ENCODE assay signal across 28 cellular contexts in genomic region chr3:177106594-177106993, GRCh38.
DNase-seq lines count a peak whose midpoint lies in the region; ATAC-seq, FAIRE-seq and TF ChIP-seq lines count a peak whose summit lies in the region.
"Had no signal": no experiment of that assay in that cellular context is flagged by ENCODE, and none has a peak within 500 bp of the region (broad histone marks: within the 10 kb centered on the region; RNA-seq: fewer than 3 reads in every experiment).

No MANE protein-coding gene starts in this region.

- H3K4me3 Mint-ChIP-seq in progenitor cell of endocrine pancreas (ENCODE audit: low read depth) (no peak overlapping the region), osteocyte (ENCODE audit: unreplicated experiment) (no peak overlapping the region)

- H3K79me2 ChIP-seq in Karpas-422 (ENCODE audit: low read length) (peaks cover 99% of the 10 kb centered on the region), K562 (ENCODE audit: control insufficient read depth, insufficient read depth, low read length) (peaks cover 100% of the 10 kb centered on the region)

- H4K20me1 ChIP-seq in Karpas-422 (ENCODE audit: insufficient read depth, low read depth, low read length), result no peaks in the 10 kb centered on the region
- H4K20me1 ChIP-seq in K562 (replicated peaks; ENCODE audit: control insufficient read depth, insufficient read depth, low read length), result 0 out of 2 replicates have a peak, but pooled peaks cover 17% of the 10 kb centered on the region

- H3K4me2 ChIP-seq in Karpas-422 (ENCODE audit: low read depth, low read length, poor library complexity, severe bottlenecking) (peak overlapping the region; percentile 79), K562 (ENCODE audit: insufficient read depth, low read length) (no peak overlapping the region)

- H3K9me3 ChIP-seq in cardiac muscle cell (ENCODE audit: low read depth) (no peaks in the 10 kb centered on the region), right atrium auricular region (no peaks in the 10 kb centered on the region), Karpas-422 (ENCODE audit: low read length) (no peaks in the 10 kb centered on the region), K562 (replicated peaks; ENCODE audit: control insufficient read depth, insufficient read depth, low read depth, low read length) (no peaks in the 10 kb centered on the region)
- H3K9me3 ChIP-seq: BE2C, Caco-2, HAP-1, prostate gland, transverse colon had no signal

- TF ChIP-seq CTCF in cardiac muscle cell (IDR thresholded peaks at IDR 0.05; ENCODE audit: low read depth, low read length), result no peak
- no peak for TF ChIP-seq CTCF in right atrium auricular region (IDR thresholded peaks at IDR 0.05)
- TF ChIP-seq CTCF in K562 (IDR thresholded peaks at IDR 0.05 in 2 of 3, conservative IDR thresholded peaks at IDR 0.05 in 1 of 3; ENCODE audit: insufficient read depth in 2 of 3, low read depth in 1 of 3, low read length in 3 of 3), result no peak
- TF ChIP-seq CTCF in progenitor cell of endocrine pancreas (IDR thresholded peaks at IDR 0.05; ENCODE audit: unreplicated experiment), result no peak
- TF ChIP-seq CTCF in osteocyte (IDR thresholded peaks at IDR 0.05), result no peak

- no peak for DNase-seq in cardiac muscle cell (ENCODE audit: low read depth in 1 of 2, low spot score in 1 of 2)
- no peak for DNase-seq in right atrium auricular region (ENCODE audit: low spot score)
- DNase-seq in Karpas-422, result no peak
- no peak for DNase-seq in K562 (ENCODE audit: extremely low read depth in 1 of 4, low spot score in 3 of 4)
- no peak for DNase-seq in progenitor cell of endocrine pancreas (ENCODE audit: low spot score, unreplicated experiment)
- no peak for DNase-seq in stimulated activated naive CD4-positive, alpha-beta T cell treated with Interleukin-2 at 50 U/mL for 16 hours (lab: John Stamatoyannopoulos, UW)
- no peak for DNase-seq in osteocyte (ENCODE audit: extremely low spot score, unreplicated experiment)
- DNase-seq in glomerular visceral epithelial cell (ENCODE audit: extremely low spot score), result no peak
- DNase-seq: activated CD4-positive, alpha-beta T cell treated with anti-CD3 and anti-CD28 coated beads, Interleukin-2, amount 50 U/mL, for 4 hours; activated CD4-positive, CD25-positive, alpha-beta regulatory T cell; activated effector memory CD4-positive, alpha-beta T cell treated with Interleukin-2 at 50 U/mL for 16 hours; BE2C; brain microvascular endothelial cell; Caco-2; cortex of kidney; DND-41; NCI-H1048; NCI-H2029; SHP77; SW 1271; T1000; transverse colon had no signal

- WGBS in K562 (ENCODE audit: insufficient coverage, low coverage, missing lambda C conversion rate), result 84% methylated on average over 3 of the region's 3 CpGs

- no peak overlapping the region for H2AFZ ChIP-seq in Karpas-422 (ENCODE audit: low read length)
- H2AFZ ChIP-seq in K562 (ENCODE audit: low read depth, low read length), result no peak overlapping the region

- peaks cover 6% of the 10 kb centered on the region for H3K9me1 ChIP-seq in K562 (ENCODE audit: control insufficient read depth, insufficient read depth, low read length)

- TF ChIP-seq RAD21 in K562 (CRISPR knock-in tag; conservative IDR thresholded peaks at IDR 0.05 in 1 of 2, IDR thresholded peaks at IDR 0.05 in 1 of 2), result no peak

- H3K4me1 Mint-ChIP-seq in progenitor cell of endocrine pancreas (ENCODE audit: low read depth) (peaks cover 60% of the 10 kb centered on the region), osteocyte (ENCODE audit: unreplicated experiment) (peaks cover 78% of the 10 kb centered on the region)

- no peaks in the 10 kb centered on the region for H3K27me3 Mint-ChIP-seq in progenitor cell of endocrine pancreas
- no peaks in the 10 kb centered on the region for H3K27me3 Mint-ChIP-seq in osteocyte (ENCODE audit: unreplicated experiment)

- 0 out of 3 replicates have a peak, but pooled peaks have one; percentile 9 for ATAC-seq in K562

- H3K27ac ChIP-seq in cardiac muscle cell (peak overlapping the region; percentile 18), right atrium auricular region (peak overlapping the region in 1 of 2 donors; percentile 33), Karpas-422 (ENCODE audit: low read length) (peak overlapping the region; percentile 73), K562 (ENCODE audit: extremely low read depth, low read depth, low read length) (no peak overlapping the region)
- H3K27ac ChIP-seq: brain microvascular endothelial cell, prostate gland, transverse colon had no signal

- BruUV-seq in K562 (replicated peaks; lab: Mats Ljungman, UMichigan), result no TSS peak

- H3K9me3 Mint-ChIP-seq in progenitor cell of endocrine pancreas (ENCODE audit: low read depth), result no peaks in the 10 kb centered on the region
- H3K9me3 Mint-ChIP-seq in osteocyte (ENCODE audit: unreplicated experiment), result no peaks in the 10 kb centered on the region

- in situ Hi-C loops in K562 (cut with MboI), result no loop called here

- H3K9ac ChIP-seq in Karpas-422 (ENCODE audit: low read length) (peak overlapping the region; percentile 46), K562 (ENCODE audit: insufficient read depth in 1 of 2, low read depth in 2 of 2, low read length in 2 of 2) (no peak overlapping the region)

- no peak overlapping the region for H3K4me3 ChIP-seq in cardiac muscle cell
- no peak overlapping the region for H3K4me3 ChIP-seq in right atrium auricular region
- peak overlapping the region; percentile 49 for H3K4me3 ChIP-seq in Karpas-422 (ENCODE audit: low read length)
- H3K4me3 ChIP-seq in K562, result no peak overlapping the region
- H3K4me3 ChIP-seq: HAP-1, lung, prostate gland, transverse colon had no signal

- peak overlapping the region; percentile 13 for H3K27ac Mint-ChIP-seq in progenitor cell of endocrine pancreas
- H3K27ac Mint-ChIP-seq in osteocyte (ENCODE audit: unreplicated experiment), result no peak overlapping the region

- no peak for TF ChIP-seq POLR2A in K562 (conservative IDR thresholded peaks at IDR 0.05)

- H3K27me3 ChIP-seq in cardiac muscle cell, result no peaks in the 10 kb centered on the region
- H3K27me3 ChIP-seq in right atrium auricular region, result no peaks in the 10 kb centered on the region
- H3K27me3 ChIP-seq in Karpas-422 (ENCODE audit: low read length), result no peaks in the 10 kb centered on the region
- H3K27me3 ChIP-seq in K562 (ENCODE audit: control insufficient read depth in 2 of 2, insufficient read depth in 2 of 2, low read length in 2 of 2), result no peaks in the 10 kb centered on the region
- H3K27me3 ChIP-seq: BE2C, brain microvascular endothelial cell, transverse colon had no signal

- CTCF ChIA-PET in K562 (lab: Yijun Ruan, JAX; ENCODE audit: low intra/inter-chr PET ratio), result no interaction called here

- POLR2A ChIA-PET in K562 (lab: Yijun Ruan, JAX), result interaction anchor here (1.1 to 2.9 kb wide), 4 partner anchors 9 to 252 kb away, joined by 3 to 8 read pairs (median 4); no protein-coding TSS in a partner anchor

- TF ChIP-seq EP300 in K562 (IDR thresholded peaks at IDR 0.05; ENCODE audit: low read length), result no peak

- H3K36me3 Mint-ChIP-seq in progenitor cell of endocrine pancreas (ENCODE audit: insufficient read depth) (no peaks in the 10 kb centered on the region), osteocyte (ENCODE audit: unreplicated experiment) (peaks cover 8% of the 10 kb centered on the region)

- H3K36me3 ChIP-seq in cardiac muscle cell (no peaks in the 10 kb centered on the region), right atrium auricular region (no peaks in the 10 kb centered on the region), Karpas-422 (ENCODE audit: insufficient read depth, low read length) (no peaks in the 10 kb centered on the region), K562 (ENCODE audit: control insufficient read depth, insufficient read depth, low read length) (0 out of 3 replicates have a peak, but pooled peaks cover 2% of the 10 kb centered on the region)
- H3K36me3 ChIP-seq: BE2C, brain microvascular endothelial cell, HAP-1, prostate gland, transverse colon had no signal

- intact Hi-C loops in K562 (cut with micrococcal nuclease), result no loop called here

- H3K4me1 ChIP-seq in cardiac muscle cell (ENCODE audit: low read depth), result peaks cover 57% of the 10 kb centered on the region
- H3K4me1 ChIP-seq in right atrium auricular region, result peaks cover 0 to 75% of the 10 kb centered on the region in 2 donors
- peaks cover 64% of the 10 kb centered on the region for H3K4me1 ChIP-seq in Karpas-422 (ENCODE audit: low read length)
- H3K4me1 ChIP-seq in K562 (replicated peaks in 1 of 2; ENCODE audit: control insufficient read depth in 2 of 2, insufficient read depth in 2 of 2, low read length in 2 of 2), result peaks cover 8 to 25% of the 10 kb centered on the region in 2 experiments; a peak in 3 of 5 replicates

- FAIRE-seq in K562 (lab: Jason Lieb, UNC), result no peak
- FAIRE-seq: A204.1, endometrium, keratinocyte had no signal

- H3K9me2 ChIP-seq in Karpas-422 (replicated peaks; ENCODE audit: insufficient read depth, low read length), result no peaks in the 10 kb centered on the region

TF ChIP-seq in K562, 482 proteins besides CTCF, POLR2A, EP300 and RAD21:
- TF ChIP-seq HNRNPUL1 (IDR thresholded peaks at IDR 0.05; ENCODE audit: low read length), result no peak
- no peak for TF ChIP-seq DNMT1 (IDR thresholded peaks at IDR 0.05)
- no peak for TF ChIP-seq PHF8 (IDR thresholded peaks at IDR 0.05; ENCODE audit: borderline replicate concordance, low read length)
TF ChIP-seq in K562: peak in this region for 0.
